8 cellular contexts compared by ENCODE assay signal in the genomic region with DNA sequence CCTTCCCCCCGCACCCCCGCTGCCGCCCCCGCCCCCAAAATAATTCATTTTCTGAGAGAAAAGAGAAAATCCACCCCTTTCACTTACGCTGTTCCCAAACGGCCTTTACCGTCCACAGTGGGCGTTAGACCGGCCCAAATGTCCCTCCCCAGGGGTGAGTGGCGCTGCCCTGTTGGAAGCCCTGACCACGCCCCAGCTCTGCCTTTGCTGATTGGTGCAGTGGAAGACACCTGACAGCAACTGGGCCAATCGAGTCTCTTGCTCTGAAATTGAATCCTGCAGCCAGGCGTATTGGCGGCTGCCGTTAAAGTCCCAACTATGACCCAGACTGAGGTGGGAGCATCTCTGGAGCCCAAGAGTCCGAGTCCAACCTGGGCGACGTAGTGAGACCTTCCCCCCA.
"Had no signal": no experiment of that assay in that cellular context is flagged by ENCODE, and none has a peak within 500 bp of the region (broad histone marks: within the 10 kb centered on the region; RNA-seq: fewer than 3 reads in every experiment).

No MANE protein-coding gene starts in this region.

- H3K9me3 ChIP-seq: HAP-1 had no signal

- H3K27me3 Mint-ChIP-seq: IgD-negative memory B cell had no signal

- H3K4me1 ChIP-seq: HAP-1 had no signal

- H3K4me3 Mint-ChIP-seq: HFFc6, IgD-negative memory B cell had no signal

- ATAC-seq: HCT116, HepG2 had no signal

- H3K27ac ChIP-seq: GM23248, HL-60 had no signal

- DNase-seq: GM23248, GOT3, HFFc6 had no signal

- H3K36me3 ChIP-seq: HAP-1 had no signal

- H3K27ac Mint-ChIP-seq: HFFc6, IgD-negative memory B cell had no signal

- H3K9me3 Mint-ChIP-seq: HFFc6, IgD-negative memory B cell had no signal

- H3K36me3 Mint-ChIP-seq: IgD-negative memory B cell had no signal

- H3K4me3 ChIP-seq: GM23248, HAP-1 had no signal
